Comparison of ENCODE assay signal across 8 cellular contexts in the genomic region with DNA sequence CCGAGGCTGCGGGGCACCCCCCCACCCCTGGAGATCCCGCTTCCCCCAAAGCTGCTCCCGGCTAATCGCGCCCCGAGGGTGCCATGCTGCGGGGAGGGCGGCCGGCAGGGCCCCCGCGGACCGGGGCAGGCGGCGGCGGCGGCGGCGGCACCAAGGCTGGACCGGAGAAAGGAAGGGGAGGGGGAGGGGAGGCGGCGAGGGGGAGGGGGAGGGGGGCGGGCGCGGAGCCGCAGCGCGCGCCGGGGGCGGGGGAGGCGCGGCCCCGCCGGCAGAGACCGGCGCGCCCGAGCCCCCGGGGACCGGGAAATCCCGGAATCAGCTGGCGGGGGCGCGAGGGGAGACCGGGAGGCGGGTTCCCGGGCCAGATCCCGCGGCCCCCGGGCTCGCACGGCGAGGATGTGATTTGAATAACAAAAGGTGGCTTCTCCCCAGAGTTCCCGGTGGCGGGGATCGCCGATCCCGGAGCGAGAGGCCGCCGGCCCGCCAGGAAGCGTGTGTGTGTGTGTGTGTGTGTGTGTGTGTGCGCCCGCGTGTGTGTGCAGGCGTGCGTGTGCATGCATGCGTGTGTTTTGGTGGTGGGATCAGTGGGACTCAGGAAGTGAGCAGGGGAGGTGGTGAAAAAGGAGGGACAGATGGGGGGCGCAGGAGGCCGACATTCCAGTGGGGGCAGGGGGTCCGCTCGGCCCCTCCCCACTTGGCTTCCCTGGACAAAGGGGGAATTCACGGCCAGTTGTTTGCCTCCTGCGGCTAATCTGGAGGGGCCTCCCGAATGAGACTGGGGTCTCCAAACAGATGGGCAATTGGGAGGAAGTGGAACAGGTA.
A peak's percentile ranks its signal among the peaks of the same experiment; 100 is the strongest.
DNase-seq lines count a peak whose midpoint lies in the region; ATAC-seq and TF ChIP-seq lines count a peak whose summit lies in the region.

No MANE protein-coding gene starts in this region.

- DNase-seq in Caki2 (ENCODE audit: low read depth) (peak; percentile 49), KBM-7 (peak; percentile 59), cerebellum (ENCODE audit: low spot score) (peak; percentile 49), left lobe of liver (ENCODE audit: low spot score) (peak; percentile 60), GM19240 (ENCODE audit: insufficient read length, low spot score) (no peak)
- DNase-seq in stimulated activated CD4-positive, alpha-beta T cell treated with anti-CD3 and anti-CD28 coated beads, Interleukin-4, amount 100 ng/mL, for 1 hour, result peak; percentile 38

- no peak for TF ChIP-seq CTCF in WI38 (IDR thresholded peaks at IDR 0.05; ENCODE audit: low read depth, low read length)

- H3K4me3 ChIP-seq in WI38 (ENCODE audit: low read depth, low read length), result peak overlapping the region; percentile 69

- ATAC-seq in left lobe of liver (peak; percentile 62), HG03175 (IDR thresholded peaks at IDR 0.05; ENCODE audit: unreplicated experiment) (no peak)

- in situ Hi-C loops in Caki2 (cut with HindIII; ENCODE audit: low pct_unique_long_range_greater_than_20kb, low sequenced_read_pairs) (no loop called here), KBM-7 (cut with MboI; ENCODE audit: low pct_unique_long_range_greater_than_20kb, low sequenced_read_pairs) (no loop called here)
